In genomic region chr19:7921955-7922840, GRCh38 we compare ENCODE assay signal across 2 cellular contexts.
TF ChIP-seq lines count a peak whose summit lies in the region.

No MANE protein-coding gene starts in this region.

TF ChIP-seq in SK-N-SH, 30 proteins besides CTCF, POLR2A, EP300 and RAD21:
- TF ChIP-seq ZBTB33 (IDR thresholded peaks at IDR 0.05; ENCODE audit: borderline replicate concordance, low read depth) (no peak), TAF1 (IDR thresholded peaks at IDR 0.05; ENCODE audit: borderline replicate concordance, low read depth, low read length) (no peak), SIN3A (IDR thresholded peaks at IDR 0.05; ENCODE audit: borderline replicate concordance, low read depth, low read length) (no peak), YY1 (IDR thresholded peaks at IDR 0.05; ENCODE audit: low read depth) (no peak), MAX (IDR thresholded peaks at IDR 0.05; ENCODE audit: low read depth) (no peak)

TF ChIP-seq in SK-N-SH treated with all-trans-retinoic acid at 6 μM for 48 hours, 23 proteins besides CTCF, POLR2A, EP300 and RAD21 (continued from another document):
- TF ChIP-seq PATZ1 (CRISPR knock-in tag; IDR thresholded peaks at IDR 0.05; ENCODE audit: borderline replicate concordance) (no peak), ESRRG (CRISPR knock-in tag; IDR thresholded peaks at IDR 0.05) (no peak), TCF4 (CRISPR knock-in tag; IDR thresholded peaks at IDR 0.05; ENCODE audit: borderline replicate concordance) (no peak), TSHZ2 (CRISPR knock-in tag; IDR thresholded peaks at IDR 0.05) (no peak), ZC3H10 (CRISPR knock-in tag; IDR thresholded peaks at IDR 0.05) (no peak), OSR1 (CRISPR knock-in tag; IDR thresholded peaks at IDR 0.05) (no peak), RARB (CRISPR knock-in tag; IDR thresholded peaks at IDR 0.05) (no peak), CSRNP3 (CRISPR knock-in tag; IDR thresholded peaks at IDR 0.05) (no peak), CREB5 (CRISPR knock-in tag; IDR thresholded peaks at IDR 0.05; ENCODE audit: low read depth) (no peak), TOX (CRISPR knock-in tag; IDR thresholded peaks at IDR 0.05; ENCODE audit: borderline replicate concordance) (no peak), ARNTL (CRISPR knock-in tag; IDR thresholded peaks at IDR 0.05; ENCODE audit: borderline replicate concordance, low read depth) (no peak), GLIS3 (CRISPR knock-in tag; IDR thresholded peaks at IDR 0.05) (no peak), SNAI2 (CRISPR knock-in tag; IDR thresholded peaks at IDR 0.05) (no peak), ZNF70 (CRISPR knock-in tag; IDR thresholded peaks at IDR 0.05) (no peak), ISL1 (CRISPR knock-in tag; IDR thresholded peaks at IDR 0.05) (no peak), BACH2 (CRISPR knock-in tag; IDR thresholded peaks at IDR 0.05; ENCODE audit: borderline replicate concordance) (no peak)
